Comparison of ENCODE assay signal across 1 cellular context in genomic region chr20:49941456-49941855, GRCh38.
TF ChIP-seq lines count a peak whose summit lies in the region.

No MANE protein-coding gene starts in this region.

TF ChIP-seq in IMR-90, 13 proteins besides CTCF, POLR2A, EP300 and RAD21:
- TF ChIP-seq MAZ (IDR thresholded peaks at IDR 0.05; ENCODE audit: borderline replicate concordance, low read depth, low read length) (no peak), ELK1 (IDR thresholded peaks at IDR 0.05; ENCODE audit: borderline replicate concordance, low read depth, low read length) (no peak), RCOR1 (IDR thresholded peaks at IDR 0.05; ENCODE audit: insufficient replicate concordance, low read length) (no peak), MXI1 (IDR thresholded peaks at IDR 0.05; ENCODE audit: borderline replicate concordance, low read depth, low read length) (no peak), CEBPB (IDR thresholded peaks at IDR 0.05; ENCODE audit: low read depth, low read length) (no peak), FOS (IDR thresholded peaks at IDR 0.05; ENCODE audit: low read depth, low read length) (no peak), SMC3 (IDR thresholded peaks at IDR 0.05; ENCODE audit: low read depth, low read length) (no peak), NFE2L2 (IDR thresholded peaks at IDR 0.05; ENCODE audit: low read depth, low read length) (no peak), USF2 (IDR thresholded peaks at IDR 0.05; ENCODE audit: low read depth, low read length) (no peak), RFX5 (IDR thresholded peaks at IDR 0.05; ENCODE audit: low read depth, low read length) (no peak), MAFK (IDR thresholded peaks at IDR 0.05; ENCODE audit: low read depth, low read length) (no peak), CHD1 (IDR thresholded peaks at IDR 0.05; ENCODE audit: low read depth, low read length) (no peak), BHLHE40 (IDR thresholded peaks at IDR 0.05; ENCODE audit: low read depth, low read length) (no peak)
